26 cellular contexts compared by ENCODE assay signal in genomic region chr13:110553417-110553816, GRCh38.
"Had no signal": no experiment of that assay in that cellular context is flagged by ENCODE, and none has a peak within 500 bp of the region (broad histone marks: within the 10 kb centered on the region; RNA-seq: fewer than 3 reads in every experiment).

No MANE protein-coding gene starts in this region.

- H3K79me2 ChIP-seq: parathyroid adenoma had no signal

- H3K9me3 ChIP-seq: lower lobe of right lung, psoas muscle, transverse colon had no signal

- H3K27me3 ChIP-seq: heart left ventricle, neural progenitor cell, spleen, transverse colon had no signal

- FAIRE-seq: endothelial cell of umbilical vein, urothelium cell line had no signal

- H3K4me1 ChIP-seq: psoas muscle had no signal

- H3K4me3 ChIP-seq: coronary artery, heart left ventricle, lower lobe of right lung, neural progenitor cell, psoas muscle, spleen, transverse colon had no signal

- H3K27ac ChIP-seq: coronary artery, heart left ventricle, lower lobe of right lung, neural progenitor cell, parathyroid adenoma, psoas muscle, transverse colon had no signal

- DNase-seq: activated B cell treated with CpG ODN at 0.5 μM for 24 hours; activated CD4-positive, alpha-beta T cell treated with anti-CD3 and anti-CD28 coated beads for 36 hours; activated CD4-positive, alpha-beta T cell treated with anti-CD3 and anti-CD28 coated beads, Interleukin-2, amount 50 U/mL, for 4 hours; activated naive CD4-positive, alpha-beta T cell; activated T-cell treated with anti-CD3 and anti-CD28 coated beads for 4 hours; activated T-cell treated with anti-CD3 and anti-CD28 coated beads, Interleukin-2, amount 50 U/mL, for 72 hours; effector memory CD8-positive, alpha-beta T cell; heart left ventricle; hypothalamus; lower lobe of right lung; mesenchymal stem cell; natural killer cell; occipital lobe; psoas muscle; stimulated activated naive CD4-positive, alpha-beta T cell; T1000; transverse colon had no signal

- H3K9ac ChIP-seq: neural progenitor cell, parathyroid adenoma had no signal

- H3K36me3 Mint-ChIP-seq: natural killer cell, neural progenitor cell had no signal

- H3K27me3 Mint-ChIP-seq: activated B cell treated with CpG ODN at 0.5 μM for 24 hours; activated CD4-positive, alpha-beta T cell treated with anti-CD3 and anti-CD28 coated beads for 36 hours had no signal

- H3K4me3 Mint-ChIP-seq: activated B cell treated with CpG ODN at 0.5 μM for 24 hours; activated CD4-positive, alpha-beta T cell treated with anti-CD3 and anti-CD28 coated beads for 36 hours; activated T-cell treated with anti-CD3 and anti-CD28 coated beads, Interleukin-2, amount 50 U/mL, for 72 hours; brain; effector memory CD8-positive, alpha-beta T cell; natural killer cell; neural progenitor cell; T-helper 1 cell treated with Interleukin-12 subunit alpha and Interleukin-12 subunit beta and Interleukin-4 antibody, amounts not matched to agents 30 μg/mL and 1 μg/mL, for 36 hours had no signal

- H3K4me1 Mint-ChIP-seq: activated CD4-positive, alpha-beta T cell treated with anti-CD3 and anti-CD28 coated beads for 36 hours had no signal

- H2AFZ ChIP-seq: neural progenitor cell, parathyroid adenoma had no signal

- H3K27ac Mint-ChIP-seq: activated B cell treated with CpG ODN at 0.5 μM for 24 hours; activated CD4-positive, alpha-beta T cell treated with anti-CD3 and anti-CD28 coated beads for 36 hours; activated naive CD4-positive, alpha-beta T cell treated with anti-CD3 and anti-CD28 coated beads, Interleukin-2, amount 50 U/mL, for 72 hours; activated T-cell treated with anti-CD3 and anti-CD28 coated beads, Interleukin-2, amount 50 U/mL, for 72 hours; brain; effector memory CD8-positive, alpha-beta T cell; natural killer cell; neural progenitor cell; T-helper 1 cell treated with Interleukin-12 subunit alpha and Interleukin-12 subunit beta and Interleukin-4 antibody, amounts not matched to agents 30 μg/mL and 1 μg/mL, for 36 hours had no signal

- H3K4me2 ChIP-seq: neural progenitor cell had no signal

- H3K36me3 ChIP-seq: neural progenitor cell, transverse colon had no signal

- ATAC-seq: activated CD4-positive, alpha-beta T cell treated with anti-CD3 and anti-CD28 coated beads for 36 hours; activated naive CD4-positive, alpha-beta T cell treated with anti-CD3 and anti-CD28 coated beads, Interleukin-2, amount 50 U/mL, for 72 hours; activated T-cell treated with anti-CD3 and anti-CD28 coated beads, Interleukin-2, amount 50 U/mL, for 72 hours; effector memory CD8-positive, alpha-beta T cell; heart left ventricle; lower lobe of right lung; natural killer cell; psoas muscle had no signal

- H3K9me3 Mint-ChIP-seq: activated B cell treated with CpG ODN at 0.5 μM for 24 hours; activated naive CD4-positive, alpha-beta T cell treated with anti-CD3 and anti-CD28 coated beads, Interleukin-2, amount 50 U/mL, for 72 hours; activated T-cell treated with anti-CD3 and anti-CD28 coated beads, Interleukin-2, amount 50 U/mL, for 72 hours; effector memory CD8-positive, alpha-beta T cell; natural killer cell; T-helper 1 cell treated with Interleukin-12 subunit alpha and Interleukin-12 subunit beta and Interleukin-4 antibody, amounts not matched to agents 30 μg/mL and 1 μg/mL, for 36 hours had no signal
